In the genomic region with DNA sequence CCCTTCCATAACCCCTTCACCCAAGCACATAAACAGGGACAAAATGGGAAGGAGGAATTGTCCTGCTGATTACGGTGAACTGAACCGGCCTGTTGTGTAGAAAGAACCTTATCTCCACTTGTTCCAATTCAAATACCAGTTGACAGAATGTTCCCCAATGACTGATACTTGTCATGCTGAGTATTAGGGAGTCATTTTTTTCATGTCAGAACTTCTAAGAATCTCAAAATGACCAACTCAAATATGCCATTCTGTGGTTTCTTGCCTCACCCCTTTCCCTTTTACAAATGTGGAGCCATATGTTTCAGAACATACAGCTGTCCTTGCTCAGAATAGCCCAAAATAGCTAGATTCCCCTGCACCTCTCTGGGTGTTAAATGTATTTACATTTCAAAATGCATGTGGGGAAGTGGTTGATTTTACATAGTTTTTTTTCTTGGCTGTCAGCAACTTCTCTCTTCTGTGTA, we compare ENCODE assay signal across 9 cellular contexts.
DNase-seq lines count a peak whose midpoint lies in the region; ATAC-seq and TF ChIP-seq lines count a peak whose summit lies in the region.
"Had no signal": no experiment of that assay in that cellular context is flagged by ENCODE, and none has a peak within 500 bp of the region (broad histone marks: within the 10 kb centered on the region; RNA-seq: fewer than 3 reads in every experiment).

No MANE protein-coding gene starts in this region.

- no peak overlapping the region for H3K4me3 Mint-ChIP-seq in effector memory CD8-positive, alpha-beta T cell
- H3K4me3 Mint-ChIP-seq in type B pancreatic cell, result peak overlapping the region; percentile 9
- H3K4me3 Mint-ChIP-seq: activated naive CD8-positive, alpha-beta T cell treated with anti-CD3 and anti-CD28 coated beads, Interleukin-2, amount 10 ng/mL, durations not matched to agents 7 days and 5 days had no signal

- peaks cover 7% of the 10 kb centered on the region for H3K9me3 ChIP-seq in left ventricle myocardium inferior (replicated peaks)

- no peak overlapping the region for H3K27ac ChIP-seq in left ventricle myocardium inferior (replicated peaks)

- H3K9me3 Mint-ChIP-seq in effector memory CD8-positive, alpha-beta T cell, result no peaks in the 10 kb centered on the region
- H3K9me3 Mint-ChIP-seq in type B pancreatic cell, result peaks cover 5% of the 10 kb centered on the region

- peaks cover 30% of the 10 kb centered on the region for H3K4me1 ChIP-seq in left ventricle myocardium inferior

- no peaks in the 10 kb centered on the region for H3K36me3 ChIP-seq in left ventricle myocardium inferior

- no peaks in the 10 kb centered on the region for H3K27me3 ChIP-seq in left ventricle myocardium inferior (ENCODE audit: low read depth)

- TF ChIP-seq CTCF in left ventricle myocardium inferior (IDR thresholded peaks at IDR 0.05; ENCODE audit: borderline replicate concordance) (no peak), type B pancreatic cell (conservative IDR thresholded peaks at IDR 0.05) (no peak)

- intact Hi-C loops in Right ventricle myocardium superior (cut with DNase I), result no loop called here
- intact Hi-C loops in left ventricle myocardium inferior (cut with micrococcal nuclease), result no loop called here

- peak overlapping the region; percentile 32 to 60 for H3K27ac Mint-ChIP-seq in effector memory CD8-positive, alpha-beta T cell
- H3K27ac Mint-ChIP-seq in type B pancreatic cell, result peak overlapping the region; percentile 86
- H3K27ac Mint-ChIP-seq: activated naive CD8-positive, alpha-beta T cell treated with anti-CD3 and anti-CD28 coated beads, Interleukin-2, amount 10 ng/mL, durations not matched to agents 7 days and 5 days had no signal

- no peaks in the 10 kb centered on the region for H3K27me3 Mint-ChIP-seq in effector memory CD8-positive, alpha-beta T cell
- H3K27me3 Mint-ChIP-seq in type B pancreatic cell, result no peaks in the 10 kb centered on the region
- H3K27me3 Mint-ChIP-seq: activated naive CD8-positive, alpha-beta T cell treated with anti-CD3 and anti-CD28 coated beads, Interleukin-2, amount 10 ng/mL, durations not matched to agents 7 days and 5 days had no signal

- no peak overlapping the region for H3K4me3 ChIP-seq in left ventricle myocardium inferior

- DNase-seq in Right ventricle myocardium superior, result no peak
- no peak for DNase-seq in left ventricle myocardium inferior
- DNase-seq in effector memory CD8-positive, alpha-beta T cell, result no peak
- DNase-seq in type B pancreatic cell (ENCODE audit: extremely low spot score, unreplicated experiment), result no peak
- no peak for DNase-seq in NCI-H1417 treated with DMSO at 0.1 percent for 48 hours (lab: John Stamatoyannopoulos, UW)
- DNase-seq in stimulated activated CD4-positive, alpha-beta T cell treated with anti-CD3 and anti-CD28 coated beads, Interleukin-2, amount 100 ng/mL, for 24 hours, result no peak
- DNase-seq in activated CD8-positive, alpha-beta memory T cell treated with anti-CD3 and anti-CD28 coated beads for 24 hours, result no peak
- DNase-seq: activated naive CD8-positive, alpha-beta T cell treated with anti-CD3 and anti-CD28 coated beads, Interleukin-2, amount 10 ng/mL, durations not matched to agents 7 days and 5 days had no signal

- no peaks in the 10 kb centered on the region for H3K36me3 Mint-ChIP-seq in effector memory CD8-positive, alpha-beta T cell (ENCODE audit: insufficient read depth)
- peaks cover 4% of the 10 kb centered on the region for H3K36me3 Mint-ChIP-seq in type B pancreatic cell

- ATAC-seq in Right ventricle myocardium superior (ENCODE audit: poor library complexity), result peak; percentile 44
- peak; percentile 64 for ATAC-seq in HG03520 (IDR thresholded peaks at IDR 0.05; ENCODE audit: unreplicated experiment)
- ATAC-seq in effector memory CD8-positive, alpha-beta T cell (replicated peaks), result no peak

- H3K4me1 Mint-ChIP-seq in effector memory CD8-positive, alpha-beta T cell (ENCODE audit: low read depth in 2 of 2), result peaks cover 43 to 59% of the 10 kb centered on the region in 2 donors
- H3K4me1 Mint-ChIP-seq in type B pancreatic cell (ENCODE audit: unreplicated experiment), result peaks cover 55% of the 10 kb centered on the region
